In the genomic region with DNA sequence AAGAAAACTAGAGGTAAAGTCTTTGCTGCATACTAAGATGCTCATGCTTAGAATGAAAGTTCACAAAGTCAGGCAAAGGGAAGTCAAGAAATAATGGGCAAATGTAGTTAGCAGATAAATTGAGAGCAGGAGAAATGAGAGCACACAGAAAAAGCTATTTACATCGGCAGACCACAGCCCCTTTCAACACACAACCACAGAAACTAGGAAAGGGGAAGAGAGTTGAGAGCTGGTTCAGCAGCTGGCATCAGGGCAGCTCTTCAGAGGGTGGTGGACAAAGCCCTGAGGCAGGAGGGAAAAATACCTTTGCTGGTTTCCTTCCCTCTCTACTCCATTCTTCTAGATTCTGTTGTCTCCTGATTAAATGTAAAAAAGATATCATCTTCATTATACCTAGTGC, we compare ENCODE assay signal across 12 cellular contexts.
A peak's percentile ranks its signal among the peaks of the same experiment; 100 is the strongest.
DNase-seq lines count a peak whose midpoint lies in the region; ATAC-seq and TF ChIP-seq lines count a peak whose summit lies in the region.
"Had no signal": no experiment of that assay in that cellular context is flagged by ENCODE, and none has a peak within 500 bp of the region (broad histone marks: within the 10 kb centered on the region; RNA-seq: fewer than 3 reads in every experiment).

No MANE protein-coding gene starts in this region.

- TF ChIP-seq CTCF in coronary artery (IDR thresholded peaks at IDR 0.05) (no peak), type B pancreatic cell (conservative IDR thresholded peaks at IDR 0.05) (no peak), GM10266 (IDR thresholded peaks at IDR 0.05; ENCODE audit: control insufficient read depth, insufficient read depth, low read depth, missing control alignments) (no peak)

- H3K4me1 Mint-ChIP-seq in CD8-positive, alpha-beta memory T cell = no peaks in the 10 kb centered on the region
- no peaks in the 10 kb centered on the region for H3K4me1 Mint-ChIP-seq in type B pancreatic cell (ENCODE audit: unreplicated experiment)
- H3K4me1 Mint-ChIP-seq: nephron progenitor cell had no signal

- H3K27ac ChIP-seq in CD8-positive, alpha-beta memory T cell (ENCODE audit: low read depth, low read length) = no peak overlapping the region
- H3K27ac ChIP-seq in coronary artery = no peak overlapping the region

- CTCF ChIA-PET in CD8-positive, alpha-beta memory T cell (lab: Charles Lee) = no interaction called here

- no peaks in the 10 kb centered on the region for H3K9me3 ChIP-seq in CD8-positive, alpha-beta memory T cell (ENCODE audit: low read length)

- H3K27me3 Mint-ChIP-seq in CD8-positive, alpha-beta memory T cell = peaks cover 0 to 2% of the 10 kb centered on the region in 2 donors
- peaks cover 9% of the 10 kb centered on the region for H3K27me3 Mint-ChIP-seq in type B pancreatic cell

- H3K4me1 ChIP-seq in CD8-positive, alpha-beta memory T cell (ENCODE audit: insufficient read depth, low read length) = no peaks in the 10 kb centered on the region

- no peak overlapping the region for H3K4me3 Mint-ChIP-seq in CD8-positive, alpha-beta memory T cell
- H3K4me3 Mint-ChIP-seq in type B pancreatic cell = no peak overlapping the region
- H3K4me3 Mint-ChIP-seq: dendritic cell treated with granulocyte-macrophage colony-stimulating factor and Interleukin-4, amounts not matched to agents 40 ng/mL and 50 ng/mL, for 4 days; nephron progenitor cell had no signal

- ATAC-seq in GM19397 (IDR thresholded peaks at IDR 0.05; ENCODE audit: unreplicated experiment) (peak; percentile 86), HG03039 (IDR thresholded peaks at IDR 0.05; ENCODE audit: unreplicated experiment) (peak; percentile 56)

- H3K27ac Mint-ChIP-seq in CD8-positive, alpha-beta memory T cell = no peak overlapping the region
- H3K27ac Mint-ChIP-seq in type B pancreatic cell = no peak overlapping the region
- H3K27ac Mint-ChIP-seq: dendritic cell treated with granulocyte-macrophage colony-stimulating factor and Interleukin-4, amounts not matched to agents 40 ng/mL and 50 ng/mL, for 4 days; nephron progenitor cell had no signal

- no peak overlapping the region for H3K4me3 ChIP-seq in CD8-positive, alpha-beta memory T cell (ENCODE audit: low read length)
- no peak overlapping the region for H3K4me3 ChIP-seq in coronary artery

- DNase-seq in Ammon's horn (ENCODE audit: low spot score) (peak; percentile 53), NOMO-1 treated with DMSO at 0.1 percent for 48 hours (lab: John Stamatoyannopoulos, UW; ENCODE audit: unreplicated experiment) (peak; percentile 97), coronary artery (ENCODE audit: low spot score) (no peak), type B pancreatic cell (ENCODE audit: extremely low spot score, unreplicated experiment) (no peak), GM10266 (ENCODE audit: extremely low spot score) (no peak)
- DNase-seq in CD8-positive, alpha-beta memory T cell = no peak
- DNase-seq: NCI-H1694, nephron progenitor cell, T1000 had no signal

- POLR2A ChIA-PET in CD8-positive, alpha-beta memory T cell (lab: Charles Lee) = no interaction called here

- peaks cover 0 to 3% (median 0%) of the 10 kb centered on the region in 5 donors for H3K9me3 Mint-ChIP-seq in CD8-positive, alpha-beta memory T cell
- no peaks in the 10 kb centered on the region for H3K9me3 Mint-ChIP-seq in type B pancreatic cell
- H3K9me3 Mint-ChIP-seq: dendritic cell treated with granulocyte-macrophage colony-stimulating factor and Interleukin-4, amounts not matched to agents 40 ng/mL and 50 ng/mL, for 4 days; nephron progenitor cell had no signal

- H3K36me3 Mint-ChIP-seq in CD8-positive, alpha-beta memory T cell = no peaks in the 10 kb centered on the region
- no peaks in the 10 kb centered on the region for H3K36me3 Mint-ChIP-seq in type B pancreatic cell

- no peaks in the 10 kb centered on the region for H3K27me3 ChIP-seq in CD8-positive, alpha-beta memory T cell (ENCODE audit: insufficient read depth, low read length, poor library complexity, severe bottlenecking)

- no peaks in the 10 kb centered on the region for H3K36me3 ChIP-seq in CD8-positive, alpha-beta memory T cell (ENCODE audit: insufficient read depth, low read length)

Comparison
In these comparisons a context has a peak if more than half of its experiments do, and no peak if none do; other contexts are left out.
1. DNase-seq: peak in Ammon's horn (single experiment) and NOMO-1 treated with DMSO at 0.1 percent for 48 hours (single experiment); none in CD8-positive, alpha-beta memory T cell (0 of 5), coronary artery (single experiment), type B pancreatic cell (single experiment) and GM10266 (single experiment).